Comparison of ENCODE assay signal across 12 cellular contexts in genomic region chr6:42281570-42281969, GRCh38.
DNase-seq lines count a peak whose midpoint lies in the region; ATAC-seq, FAIRE-seq and TF ChIP-seq lines count a peak whose summit lies in the region.
"Had no signal": no experiment of that assay in that cellular context is flagged by ENCODE, and none has a peak within 500 bp of the region (broad histone marks: within the 10 kb centered on the region; RNA-seq: fewer than 3 reads in every experiment).

No MANE protein-coding gene starts in this region.

- POLR2A ChIA-PET in Panc1 (lab: Charles Lee): no interaction called here
- POLR2A ChIA-PET in GM10248 (lab: Yijun Ruan, JAX): no interaction called here

- peak; percentile 5 for FAIRE-seq in keratinocyte (lab: Jason Lieb, UNC)
- no peak for FAIRE-seq in D721Med (lab: Jason Lieb, UNC)

- H3K4me3 ChIP-seq in CD4-positive, CD25-positive, alpha-beta regulatory T cell (ENCODE audit: low read depth, low read length): no peak overlapping the region
- no peak overlapping the region for H3K4me3 ChIP-seq in Panc1 (ENCODE audit: low read depth in 2 of 2, low read length in 2 of 2)
- H3K4me3 ChIP-seq in keratinocyte (ENCODE audit: control insufficient read depth in 2 of 3, extremely low read depth in 1 of 3, insufficient read depth in 2 of 3, low read depth in 1 of 3, low read length in 3 of 3): no peak overlapping the region
- H3K4me3 ChIP-seq in MM.1S (ENCODE audit: low read length): no peak overlapping the region

- H3K36me3 ChIP-seq in CD4-positive, CD25-positive, alpha-beta regulatory T cell (ENCODE audit: control insufficient read depth, insufficient read depth, low read length): peaks cover 5% of the 10 kb centered on the region
- no peaks in the 10 kb centered on the region for H3K36me3 ChIP-seq in Panc1 (ENCODE audit: control insufficient read depth, insufficient read depth, low read length)
- H3K36me3 ChIP-seq in keratinocyte (ENCODE audit: control insufficient read depth in 2 of 2, extremely low read depth in 1 of 2, insufficient read depth in 2 of 2, low read length in 2 of 2): no peaks in the 10 kb centered on the region
- no peaks in the 10 kb centered on the region for H3K36me3 ChIP-seq in MM.1S (replicated peaks; ENCODE audit: insufficient read depth, low read length)

- DNase-seq in CD4-positive, CD25-positive, alpha-beta regulatory T cell: peak in 2 of 3 donors; percentile 30 to 33
- DNase-seq in Panc1 (ENCODE audit: low read depth, low spot score): no peak
- DNase-seq in activated T-helper 1 cell treated with Interleukin-2 at 50 U/mL for 16 hours (ENCODE audit: low read depth): peak; percentile 49
- no peak for DNase-seq in keratinocyte (ENCODE audit: low read depth, low spot score)
- DNase-seq in D721Med (ENCODE audit: insufficient read length, low spot score): no peak
- no peak for DNase-seq in GM10248 (ENCODE audit: extremely low spot score)
- DNase-seq in MM.1S: no peak
- DNase-seq: activated B cell treated with CpG ODN at 0.5 μM for 24 hours, cerebellar nuclear complex, left colon, NCI-H1417 treated with DMSO at 0.1 percent for 48 hours had no signal

- no peaks in the 10 kb centered on the region for H4K20me1 ChIP-seq in keratinocyte (ENCODE audit: control insufficient read depth, extremely low read depth, insufficient read depth, low read length)
- no peaks in the 10 kb centered on the region for H4K20me1 ChIP-seq in MM.1S (ENCODE audit: insufficient read depth, low read length)

- in situ Hi-C loops in Panc1 (cut with HindIII; ENCODE audit: low pct_unique_long_range_greater_than_20kb, low sequenced_read_pairs): no loop called here

- no TSS peak for BruUV-seq in Panc1 (replicated peaks; lab: Mats Ljungman, UMichigan)

- H3K9me3 ChIP-seq in CD4-positive, CD25-positive, alpha-beta regulatory T cell (ENCODE audit: control insufficient read depth in 2 of 2, low read length in 2 of 2): no peaks in the 10 kb centered on the region
- H3K9me3 ChIP-seq in Panc1 (ENCODE audit: control insufficient read depth, insufficient read depth, low read depth, low read length) (no peaks in the 10 kb centered on the region), keratinocyte (ENCODE audit: control insufficient read depth, low read depth, low read length) (no peaks in the 10 kb centered on the region), MM.1S (replicated peaks; ENCODE audit: insufficient read depth, low read length) (no peaks in the 10 kb centered on the region)

- intact Hi-C loops in Panc1 (cut with micrococcal nuclease; ENCODE audit: unreplicated experiment): no loop called here

- CTCF ChIA-PET in Panc1 (lab: Charles Lee) (interaction anchor here (1.0 kb wide), 1 partner anchor 266 kb away, joined by 3 read pairs; no protein-coding TSS in a partner anchor), GM10248 (lab: Yijun Ruan, JAX) (interaction anchor here (1.3 kb wide), 1 partner anchor 20 kb away, joined by 5 read pairs; no protein-coding TSS in a partner anchor)

- ATAC-seq in CD4-positive, CD25-positive, alpha-beta regulatory T cell (ENCODE audit: low read depth in 2 of 2): peak in 1 of 2 donors; percentile 35
- no peak for ATAC-seq in Panc1
- no peak for ATAC-seq in GM21423 (IDR thresholded peaks at IDR 0.05; ENCODE audit: unreplicated experiment)
- ATAC-seq: left colon had no signal

- TF ChIP-seq CTCF in Panc1 (IDR thresholded peaks at IDR 0.05) (no peak), keratinocyte (optimal IDR thresholded peaks at IDR 0.05 in 1 of 3, IDR thresholded peaks at IDR 0.05 in 1 of 3, conservative IDR thresholded peaks at IDR 0.05 in 1 of 3; ENCODE audit: extremely low read depth in 1 of 3, insufficient read depth in 2 of 3, low read length in 3 of 3) (no peak), D721Med (IDR thresholded peaks at IDR 0.05; ENCODE audit: insufficient read depth, missing control alignments) (no peak), GM10248 (IDR thresholded peaks at IDR 0.05; ENCODE audit: control extremely low read depth, extremely low read depth, low read depth, missing control alignments) (no peak), MM.1S (IDR thresholded peaks at IDR 0.05; ENCODE audit: low read length) (no peak)

- peak overlapping the region in 3 of 4 donors; percentile 0 to 38 (median 28) for H3K4me3 Mint-ChIP-seq in CD4-positive, CD25-positive, alpha-beta regulatory T cell
- H3K4me3 Mint-ChIP-seq: activated B cell treated with CpG ODN at 0.5 μM for 24 hours had no signal

- no peak overlapping the region for H3K27ac ChIP-seq in CD4-positive, CD25-positive, alpha-beta regulatory T cell (ENCODE audit: insufficient read depth, low read length, poor library complexity, severe bottlenecking)
- H3K27ac ChIP-seq in Panc1 (ENCODE audit: low read length) (peak overlapping the region; percentile 65; the same call in 1 of the 2 replicates), keratinocyte (ENCODE audit: control insufficient read depth, insufficient read depth, low read length) (peak overlapping the region; percentile 47), MM.1S (ENCODE audit: low read length) (no peak overlapping the region)

- dilution Hi-C loops in keratinocyte (cut with MboI; ENCODE audit: extremely low pct_ligation_motif_present, low sequenced_read_pairs): no loop called here

- no peaks in the 10 kb centered on the region for H3K27me3 Mint-ChIP-seq in CD4-positive, CD25-positive, alpha-beta regulatory T cell
- H3K27me3 Mint-ChIP-seq: activated B cell treated with CpG ODN at 0.5 μM for 24 hours had no signal

- H3K9ac ChIP-seq in keratinocyte (ENCODE audit: control insufficient read depth, extremely low read depth, insufficient read depth, low read length): peak overlapping the region; percentile 20
- no peak overlapping the region for H3K9ac ChIP-seq in MM.1S (ENCODE audit: low read length)

- peaks cover 16 to 50% (median 38%) of the 10 kb centered on the region in 4 donors for H3K4me1 Mint-ChIP-seq in CD4-positive, CD25-positive, alpha-beta regulatory T cell

- H3K79me2 ChIP-seq in keratinocyte (ENCODE audit: control insufficient read depth, insufficient read depth, low read length) (no peaks in the 10 kb centered on the region), MM.1S (ENCODE audit: low read length) (no peaks in the 10 kb centered on the region)

- H3K4me1 ChIP-seq in CD4-positive, CD25-positive, alpha-beta regulatory T cell (ENCODE audit: control insufficient read depth, insufficient read depth, low read length, poor library complexity, severe bottlenecking): peaks cover 43% of the 10 kb centered on the region
- peaks cover 29% of the 10 kb centered on the region for H3K4me1 ChIP-seq in Panc1 (ENCODE audit: control insufficient read depth, insufficient read depth, low read length)
- H3K4me1 ChIP-seq in keratinocyte (ENCODE audit: control insufficient read depth, extremely low read depth, insufficient read depth, low read length): peaks cover 36% of the 10 kb centered on the region
- H3K4me1 ChIP-seq in MM.1S (ENCODE audit: low read length): no peaks in the 10 kb centered on the region

- H2AFZ ChIP-seq in keratinocyte (ENCODE audit: control insufficient read depth, low read length) (no peak overlapping the region), MM.1S (ENCODE audit: low read length) (no peak overlapping the region)

- H3K27me3 ChIP-seq in CD4-positive, CD25-positive, alpha-beta regulatory T cell (ENCODE audit: control insufficient read depth, insufficient read depth, low read length): no peaks in the 10 kb centered on the region
- no peaks in the 10 kb centered on the region for H3K27me3 ChIP-seq in Panc1 (ENCODE audit: control insufficient read depth, insufficient read depth, low read length)
- H3K27me3 ChIP-seq in keratinocyte (ENCODE audit: control insufficient read depth, extremely low read depth, insufficient read depth, low read length): no peaks in the 10 kb centered on the region
- no peaks in the 10 kb centered on the region for H3K27me3 ChIP-seq in MM.1S (replicated peaks; ENCODE audit: insufficient read depth, low read length)

- no peaks in the 10 kb centered on the region for H3F3A ChIP-seq in MM.1S (ENCODE audit: insufficient read depth, low read length)

- H3K27ac Mint-ChIP-seq in CD4-positive, CD25-positive, alpha-beta regulatory T cell: peak overlapping the region in 2 of 3 donors; percentile 34 to 90
- H3K27ac Mint-ChIP-seq: activated B cell treated with CpG ODN at 0.5 μM for 24 hours had no signal

- peaks cover 13% of the 10 kb centered on the region for H3K36me3 Mint-ChIP-seq in CD4-positive, CD25-positive, alpha-beta regulatory T cell

- no peaks in the 10 kb centered on the region for H3K9me2 ChIP-seq in MM.1S (replicated peaks; ENCODE audit: insufficient read depth, low read length)

- H3K4me2 ChIP-seq in keratinocyte (ENCODE audit: control insufficient read depth, extremely low read depth, insufficient read depth, low read depth, low read length) (peak overlapping the region; percentile 81), MM.1S (ENCODE audit: low read depth, low read length) (no peak overlapping the region)

- H3K9me3 Mint-ChIP-seq in CD4-positive, CD25-positive, alpha-beta regulatory T cell: no peaks in the 10 kb centered on the region

- no peaks in the 10 kb centered on the region for H3K9me1 ChIP-seq in keratinocyte (ENCODE audit: control insufficient read depth, extremely low read depth, insufficient read depth, low read length)

Comparison
In these comparisons a context has a peak if more than half of its experiments do, and no peak if none do; other contexts are left out.
1. DNase-seq: peak in CD4-positive, CD25-positive, alpha-beta regulatory T cell (2 of 3) and activated T-helper 1 cell treated with Interleukin-2 at 50 U/mL for 16 hours (single experiment); none in Panc1 (single experiment), keratinocyte (single experiment), D721Med (single experiment), GM10248 (single experiment) and MM.1S (single experiment).
2. H3K27ac ChIP-seq: peak in Panc1 (single experiment) and keratinocyte (single experiment); none in CD4-positive, CD25-positive, alpha-beta regulatory T cell (single experiment) and MM.1S (single experiment).